2 cellular contexts compared by ENCODE assay signal in genomic region chr17:79012563-79013134, GRCh38.
A peak's percentile ranks its signal among the peaks of the same experiment; 100 is the strongest.
TF ChIP-seq lines count a peak whose summit lies in the region.

No MANE protein-coding gene starts in this region.

TF ChIP-seq in HEK293, 187 proteins besides CTCF, POLR2A, EP300 and RAD21:
- no peak for TF ChIP-seq ZNF324 (tag by site-specific recombination; IDR thresholded peaks at IDR 0.05)
- TF ChIP-seq SCRT2 (tag by site-specific recombination; IDR thresholded peaks at IDR 0.05) = peak; percentile 91
- TF ChIP-seq ZNF140 (tag by site-specific recombination; IDR thresholded peaks at IDR 0.05) = no peak
- TF ChIP-seq ZNF37A (tag by site-specific recombination; IDR thresholded peaks at IDR 0.05) = no peak
- TF ChIP-seq ZNF514 (tag by site-specific recombination; IDR thresholded peaks at IDR 0.05) = no peak
- peak; percentile 76; the same call in 1 of the 2 replicates for TF ChIP-seq SCRT1 (tag by site-specific recombination; IDR thresholded peaks at IDR 0.05; ENCODE audit: borderline replicate concordance)
- no peak for TF ChIP-seq ZNF677 (tag by site-specific recombination; IDR thresholded peaks at IDR 0.05)
- TF ChIP-seq ZNF19 (tag by site-specific recombination; IDR thresholded peaks at IDR 0.05; ENCODE audit: low read depth) = no peak
- no peak for TF ChIP-seq ZNF791 (tag by site-specific recombination; IDR thresholded peaks at IDR 0.05)
- no peak for TF ChIP-seq ZNF513 (tag by site-specific recombination; IDR thresholded peaks at IDR 0.05)
TF ChIP-seq in HEK293: peak in this region for 2.

TF ChIP-seq in K562, 482 proteins besides CTCF, POLR2A, EP300 and RAD21:
- TF ChIP-seq, protein P1, sequence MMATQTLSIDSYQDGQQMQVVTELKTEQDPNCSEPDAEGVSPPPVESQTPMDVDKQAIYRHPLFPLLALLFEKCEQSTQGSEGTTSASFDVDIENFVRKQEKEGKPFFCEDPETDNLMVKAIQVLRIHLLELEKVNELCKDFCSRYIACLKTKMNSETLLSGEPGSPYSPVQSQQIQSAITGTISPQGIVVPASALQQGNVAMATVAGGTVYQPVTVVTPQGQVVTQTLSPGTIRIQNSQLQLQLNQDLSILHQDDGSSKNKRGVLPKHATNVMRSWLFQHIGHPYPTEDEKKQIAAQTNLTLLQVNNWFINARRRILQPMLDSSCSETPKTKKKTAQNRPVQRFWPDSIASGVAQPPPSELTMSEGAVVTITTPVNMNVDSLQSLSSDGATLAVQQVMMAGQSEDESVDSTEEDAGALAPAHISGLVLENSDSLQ (IDR thresholded peaks at IDR 0.05) = peak; percentile 55; the same call in 1 of the 2 replicates
- TF ChIP-seq PBX2 (CRISPR knock-in tag; IDR thresholded peaks at IDR 0.05; ENCODE audit: low read depth) (no peak), PBX2 (tag; conservative IDR thresholded peaks at IDR 0.05; ENCODE audit: low read depth) (peak; percentile 33; the same call in 1 of the 2 replicates), ZNF583 (CRISPR knock-in tag; IDR thresholded peaks at IDR 0.05) (no peak), MAFK (IDR thresholded peaks at IDR 0.05; ENCODE audit: low read length) (no peak), BDP1 (IDR thresholded peaks at IDR 0.05; ENCODE audit: insufficient read depth, insufficient read length) (no peak), CEBPB (tag; IDR thresholded peaks at IDR 0.05) (no peak), MEIS2 (IDR thresholded peaks at IDR 0.05; ENCODE audit: partially characterized antibody) (peak; percentile 58), BRD4 (IDR thresholded peaks at IDR 0.05) (no peak)
- TF ChIP-seq, protein P2, sequence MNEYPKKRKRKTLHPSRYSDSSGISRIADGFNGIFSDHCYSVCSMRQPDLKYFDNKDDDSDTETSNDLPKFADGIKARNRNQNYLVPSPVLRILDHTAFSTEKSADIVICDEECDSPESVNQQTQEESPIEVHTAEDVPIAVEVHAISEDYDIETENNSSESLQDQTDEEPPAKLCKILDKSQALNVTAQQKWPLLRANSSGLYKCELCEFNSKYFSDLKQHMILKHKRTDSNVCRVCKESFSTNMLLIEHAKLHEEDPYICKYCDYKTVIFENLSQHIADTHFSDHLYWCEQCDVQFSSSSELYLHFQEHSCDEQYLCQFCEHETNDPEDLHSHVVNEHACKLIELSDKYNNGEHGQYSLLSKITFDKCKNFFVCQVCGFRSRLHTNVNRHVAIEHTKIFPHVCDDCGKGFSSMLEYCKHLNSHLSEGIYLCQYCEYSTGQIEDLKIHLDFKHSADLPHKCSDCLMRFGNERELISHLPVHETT (CRISPR knock-in tag; conservative IDR thresholded peaks at IDR 0.05 in 1 of 2, IDR thresholded peaks at IDR 0.05 in 1 of 2) = 0 out of 4 replicates have a peak, but pooled peaks of 1 of the 2 experiments have one; percentile 23
TF ChIP-seq in K562: peak in this region for 4.
